1 cellular context compared by ENCODE assay signal in genomic region chr7:139976838-139977656, GRCh38.
TF ChIP-seq lines count a peak whose summit lies in the region.

No MANE protein-coding gene starts in this region.

TF ChIP-seq in K562, 482 proteins besides CTCF, POLR2A, EP300 and RAD21 (continued from another document and continues in another):
- TF ChIP-seq CUX1 (CRISPR knock-in tag; IDR thresholded peaks at IDR 0.05) (no peak), CREB1 (IDR thresholded peaks at IDR 0.05) (no peak), CREB1 (CRISPR knock-in tag; IDR thresholded peaks at IDR 0.05) (peak; percentile 43; the same call in 1 of the 2 replicates), CGGBP1 (CRISPR knock-in tag; IDR thresholded peaks at IDR 0.05) (no peak), RREB1 (CRISPR knock-in tag; IDR thresholded peaks at IDR 0.05) (no peak), ESRRB (CRISPR knock-in tag; IDR thresholded peaks at IDR 0.05; ENCODE audit: borderline replicate concordance) (no peak), TGIF2 (CRISPR knock-in tag; IDR thresholded peaks at IDR 0.05) (peak; percentile 73; the same call in 1 of the 2 replicates), ZBTB7A (IDR thresholded peaks at IDR 0.05; ENCODE audit: borderline replicate concordance, control insufficient read depth, low read depth, low read length) (no peak), L3MBTL2 (IDR thresholded peaks at IDR 0.05) (peak; percentile 78), RBM25 (IDR thresholded peaks at IDR 0.05; ENCODE audit: low read depth, low read length, severe bottlenecking) (peak; percentile 88), RNF219 (CRISPR knock-in tag; IDR thresholded peaks at IDR 0.05) (no peak), ZBTB43 (CRISPR knock-in tag; IDR thresholded peaks at IDR 0.05) (peak; percentile 80; the same call in 1 of the 2 replicates), ATF7 (IDR thresholded peaks at IDR 0.05) (peak; percentile 62; the same call in 1 of the 2 replicates), ELF1 (tag; IDR thresholded peaks at IDR 0.05) (peak; percentile 50), SETDB1 (IDR thresholded peaks at IDR 0.05; ENCODE audit: low read length) (no peak), ATF1 (CRISPR knock-in tag; IDR thresholded peaks at IDR 0.05) (no peak), ATF1 (tag; IDR thresholded peaks at IDR 0.05) (peak; percentile 71), THAP12 (CRISPR knock-in tag; IDR thresholded peaks at IDR 0.05) (no peak), ID3 (CRISPR knock-in tag; IDR thresholded peaks at IDR 0.05) (no peak), ID3 (tag; IDR thresholded peaks at IDR 0.05) (peak; percentile 72; the same call in 1 of the 2 replicates), FOXJ3 (CRISPR knock-in tag; IDR thresholded peaks at IDR 0.05) (no peak), RB1 (IDR thresholded peaks at IDR 0.05; ENCODE audit: low read depth) (peak; percentile 63), KLF1 (tag; IDR thresholded peaks at IDR 0.05) (no peak), KLF16 (IDR thresholded peaks at IDR 0.05) (no peak), TAF1 (IDR thresholded peaks at IDR 0.05; ENCODE audit: control insufficient read depth, extremely low read depth, insufficient read depth, low read length, severe bottlenecking) (peak; percentile 80), IRF9 (tag; IDR thresholded peaks at IDR 0.05) (no peak), ZSCAN32 (CRISPR knock-in tag; IDR thresholded peaks at IDR 0.05) (no peak)
